20 cellular contexts compared by ENCODE assay signal in genomic region chrX:120238947-120239346, GRCh38. TPM values are rescaled to one million over a fixed set of nuclear protein-coding genes. Genes with fewer than 3 reads are reported as not detected.
A peak's percentile ranks its signal among the peaks of the same experiment; 100 is the strongest.
DNase-seq lines count a peak whose midpoint lies in the region; ATAC-seq, FAIRE-seq and TF ChIP-seq lines count a peak whose summit lies in the region.
"Had no signal": no experiment of that assay in that cellular context is flagged by ENCODE, and none has a peak within 500 bp of the region (broad histone marks: within the 10 kb centered on the region; RNA-seq: fewer than 3 reads in every experiment).

No MANE protein-coding gene starts in this region.

- H2AFZ ChIP-seq in mammary epithelial cell (ENCODE audit: low read depth, low read length): no peak overlapping the region
- H2AFZ ChIP-seq: GM23338 had no signal

- TF ChIP-seq CTCF in A549 (IDR thresholded peaks at IDR 0.05): no peak
- TF ChIP-seq CTCF in HEK293 (tag by site-specific recombination; IDR thresholded peaks at IDR 0.05): no peak
- no peak for TF ChIP-seq CTCF in mammary epithelial cell (conservative IDR thresholded peaks at IDR 0.05 in 1 of 2, IDR thresholded peaks at IDR 0.05 in 1 of 2; ENCODE audit: extremely low read depth in 1 of 2, insufficient read depth in 1 of 2, low read depth in 1 of 2, low read length in 2 of 2)
- no peak for TF ChIP-seq CTCF in omental fat pad (IDR thresholded peaks at IDR 0.05)

- peak; percentile 68 for FAIRE-seq in A549 (lab: Jason Lieb, UNC)
- FAIRE-seq: GM12892, GM18507 had no signal

- no TSS peak for BruUV-seq in mammary epithelial cell (replicated peaks; lab: Mats Ljungman, UMichigan)

- H3K4me3 ChIP-seq in A549 (no peak overlapping the region), HEK293 (ENCODE audit: low read depth, low read length) (no peak overlapping the region), mammary epithelial cell (replicated peaks in 1 of 3; ENCODE audit: insufficient read depth in 1 of 3, low read depth in 2 of 3, low read length in 3 of 3) (no peak overlapping the region)
- H3K4me3 ChIP-seq: GM23338 had no signal

- CTCF ChIA-PET in A549 (lab: Yijun Ruan, JAX) (no interaction called here), HEK293 (lab: Yijun Ruan, JAX) (interaction anchor here (0.6 kb wide), 2 partner anchors 12 to 41 kb away, joined by 3 read pairs; no protein-coding TSS in a partner anchor), mammary epithelial cell (lab: Charles Lee; ENCODE audit: low non-redundant PET) (no interaction called here)

- H3K27ac Mint-ChIP-seq in dendritic cell treated with granulocyte-macrophage colony-stimulating factor and Interleukin-4, amounts not matched to agents 40 ng/mL and 50 ng/mL, for 4 days: peak overlapping the region; percentile 47
- no peak overlapping the region for H3K27ac Mint-ChIP-seq in stimulated activated memory B cell treated with anti-CD40 and anti-IgM and Interleukin-4, amounts not matched to agents 10 μg/mL and 1 μg/mL and 100 μg/mL, for 72 hours
- H3K27ac Mint-ChIP-seq: CD4-positive, alpha-beta T cell; GM23338 had no signal

- peaks cover 17% of the 10 kb centered on the region for H3K4me1 Mint-ChIP-seq in dendritic cell treated with granulocyte-macrophage colony-stimulating factor and Interleukin-4, amounts not matched to agents 40 ng/mL and 50 ng/mL, for 4 days (ENCODE audit: low read depth)
- H3K4me1 Mint-ChIP-seq in stimulated activated memory B cell treated with anti-CD40 and anti-IgM and Interleukin-4, amounts not matched to agents 10 μg/mL and 1 μg/mL and 100 μg/mL, for 72 hours: peaks cover 3% of the 10 kb centered on the region

- dilution Hi-C loops in mammary epithelial cell (cut with HindIII; ENCODE audit: low sequenced_read_pairs): no loop called here

- no peaks in the 10 kb centered on the region for H3K9me3 ChIP-seq in A549
- no peaks in the 10 kb centered on the region for H3K9me3 ChIP-seq in HEK293 (ENCODE audit: control insufficient read depth, insufficient read depth, low read depth, low read length)
- H3K9me3 ChIP-seq in mammary epithelial cell (replicated peaks; ENCODE audit: insufficient read depth, low read length): no peaks in the 10 kb centered on the region
- H3K9me3 ChIP-seq: Caco-2 had no signal

- TF ChIP-seq RAD21 in A549 (conservative IDR thresholded peaks at IDR 0.05 in 1 of 2, IDR thresholded peaks at IDR 0.05 in 1 of 2): no peak

- intact Hi-C loops in dendritic cell treated with granulocyte-macrophage colony-stimulating factor and Interleukin-4, amounts not matched to agents 40 ng/mL and 50 ng/mL, for 4 days (cut with micrococcal nuclease): no loop called here
- intact Hi-C loops in mammary epithelial cell (cut with micrococcal nuclease): no loop called here

- POLR2A ChIA-PET in A549 (lab: Yijun Ruan, JAX): no interaction called here
- POLR2A ChIA-PET in HEK293 (lab: Yijun Ruan, JAX): no interaction called here

- WGBS in A549 (ENCODE audit: missing lambda C conversion rate): 91% methylated on average over 4 of the region's 4 CpGs
- 59% methylated on average over 4 of the region's 4 CpGs for WGBS in mammary epithelial cell (ENCODE audit: low coverage, missing lambda C conversion rate)

- peaks cover 6% of the 10 kb centered on the region for H3K36me3 Mint-ChIP-seq in dendritic cell treated with granulocyte-macrophage colony-stimulating factor and Interleukin-4, amounts not matched to agents 40 ng/mL and 50 ng/mL, for 4 days (ENCODE audit: low read depth)
- H3K36me3 Mint-ChIP-seq in stimulated activated memory B cell treated with anti-CD40 and anti-IgM and Interleukin-4, amounts not matched to agents 10 μg/mL and 1 μg/mL and 100 μg/mL, for 72 hours: peaks cover 12% of the 10 kb centered on the region

- no peak overlapping the region for H3K27ac ChIP-seq in A549
- H3K27ac ChIP-seq in HEK293 (ENCODE audit: extremely low read depth, low read depth, low read length): no peak overlapping the region
- no peak overlapping the region for H3K27ac ChIP-seq in mammary epithelial cell (ENCODE audit: insufficient read depth, low read depth, low read length)
- H3K27ac ChIP-seq: HL-60 had no signal

- H3K4me1 ChIP-seq in A549: peaks cover 4% of the 10 kb centered on the region; the same call in 1 of the 3 replicates
- peaks cover 2% of the 10 kb centered on the region; the same call in 1 of the 2 replicates for H3K4me1 ChIP-seq in HEK293 (ENCODE audit: control insufficient read depth, insufficient read depth, low read length)
- peaks cover 5% of the 10 kb centered on the region for H3K4me1 ChIP-seq in mammary epithelial cell (ENCODE audit: insufficient read depth, low read length)
- H3K4me1 ChIP-seq: Caco-2 had no signal

- H3K4me2 ChIP-seq in A549: no peak overlapping the region
- H3K4me2 ChIP-seq in mammary epithelial cell (ENCODE audit: insufficient read depth, low read depth, low read length): no peak overlapping the region
- H3K4me2 ChIP-seq: GM23338 had no signal

- no peak overlapping the region for H3K4me3 Mint-ChIP-seq in dendritic cell treated with granulocyte-macrophage colony-stimulating factor and Interleukin-4, amounts not matched to agents 40 ng/mL and 50 ng/mL, for 4 days
- no peak overlapping the region for H3K4me3 Mint-ChIP-seq in stimulated activated memory B cell treated with anti-CD40 and anti-IgM and Interleukin-4, amounts not matched to agents 10 μg/mL and 1 μg/mL and 100 μg/mL, for 72 hours
- H3K4me3 Mint-ChIP-seq: CD4-positive, alpha-beta T cell; GM23338 had no signal

- no peaks in the 10 kb centered on the region for H3K27me3 Mint-ChIP-seq in dendritic cell treated with granulocyte-macrophage colony-stimulating factor and Interleukin-4, amounts not matched to agents 40 ng/mL and 50 ng/mL, for 4 days
- H3K27me3 Mint-ChIP-seq in stimulated activated memory B cell treated with anti-CD40 and anti-IgM and Interleukin-4, amounts not matched to agents 10 μg/mL and 1 μg/mL and 100 μg/mL, for 72 hours: no peaks in the 10 kb centered on the region
- H3K27me3 Mint-ChIP-seq: CD4-positive, alpha-beta T cell had no signal

- in situ Hi-C loops in SK-MEL-5 (cut with HindIII; ENCODE audit: low pct_unique_long_range_greater_than_20kb, low sequenced_read_pairs) (no loop called here), mammary epithelial cell (cut with MboI; ENCODE audit: low sequenced_read_pairs in 2 of 2) (no loop called here)

- H3K9me3 Mint-ChIP-seq in dendritic cell treated with granulocyte-macrophage colony-stimulating factor and Interleukin-4, amounts not matched to agents 40 ng/mL and 50 ng/mL, for 4 days: no peaks in the 10 kb centered on the region
- H3K9me3 Mint-ChIP-seq in stimulated activated memory B cell treated with anti-CD40 and anti-IgM and Interleukin-4, amounts not matched to agents 10 μg/mL and 1 μg/mL and 100 μg/mL, for 72 hours: no peaks in the 10 kb centered on the region
- H3K9me3 Mint-ChIP-seq: CD4-positive, alpha-beta T cell; GM23338 had no signal

- TF ChIP-seq EP300 in A549 (IDR thresholded peaks at IDR 0.05): no peak

- no peaks in the 10 kb centered on the region for H3K27me3 ChIP-seq in mammary epithelial cell (ENCODE audit: insufficient read depth, low read length)

- no peak for ATAC-seq in A549
- no peak for ATAC-seq in stimulated activated memory B cell treated with anti-CD40 and anti-IgM and Interleukin-4, amounts not matched to agents 10 μg/mL and 1 μg/mL and 100 μg/mL, for 72 hours
- ATAC-seq in omental fat pad (ENCODE audit: low FRiP score): no peak
- ATAC-seq: GM23338, HCT116 had no signal

- H4K20me1 ChIP-seq in mammary epithelial cell (ENCODE audit: insufficient read depth, low read length): no peaks in the 10 kb centered on the region

- DNase-seq in A549 (ENCODE audit: low read depth in 1 of 2, low spot score in 1 of 2) (no peak), SK-MEL-5 (ENCODE audit: low read depth, low spot score) (peak; percentile 9), mammary epithelial cell (no peak), SIG-M5 (lab: John Stamatoyannopoulos, UW) (no peak), omental fat pad (ENCODE audit: low spot score) (no peak)
- DNase-seq: Caco-2; CD4-positive, alpha-beta T cell; IMR-90; NCI-H1105 treated with DMSO at 0.1 percent for 48 hours; NCI-H1694 treated with DMSO at 0.1 percent for 48 hours; RPMI8226; SHP77 treated with DMSO at 0.1 percent for 48 hours had no signal

- TF ChIP-seq POLR2A in A549 (IDR thresholded peaks at IDR 0.05; ENCODE audit: low read length): no peak

- H3K36me3 ChIP-seq in HEK293 (ENCODE audit: control insufficient read depth in 2 of 2, insufficient read depth in 1 of 2, low read length in 2 of 2) (peaks cover 7 to 12% of the 10 kb centered on the region in 2 experiments; a peak in 2 of 3 replicates), mammary epithelial cell (ENCODE audit: insufficient read depth, low read length) (no peaks in the 10 kb centered on the region)

- H3K9ac ChIP-seq in mammary epithelial cell (ENCODE audit: insufficient read depth, low read length): no peak overlapping the region

- peaks cover 13% of the 10 kb centered on the region for H3K79me2 ChIP-seq in mammary epithelial cell (ENCODE audit: insufficient read depth, low read length)

TF ChIP-seq in A549, 52 proteins besides CTCF, POLR2A, EP300 and RAD21 (continues in another document):
- TF ChIP-seq ESRRA (IDR thresholded peaks at IDR 0.05; ENCODE audit: borderline replicate concordance, low read length) (no peak), RCOR1 (IDR thresholded peaks at IDR 0.05; ENCODE audit: low read depth, low read length) (no peak), MYC (IDR thresholded peaks at IDR 0.05; ENCODE audit: borderline replicate concordance, low read length) (no peak), PHF8 (IDR thresholded peaks at IDR 0.05; ENCODE audit: borderline replicate concordance, low read depth) (no peak), SREBF2 (IDR thresholded peaks at IDR 0.05) (no peak)

TF ChIP-seq in HEK293, 187 proteins besides CTCF, POLR2A, EP300 and RAD21 (continues in another document):
- TF ChIP-seq ZNF529 (tag by site-specific recombination; IDR thresholded peaks at IDR 0.05; ENCODE audit: insufficient replicate concordance): no peak
- 0 out of 2 replicates have a peak, but pooled peaks have one; percentile 17 for TF ChIP-seq ZBTB20 (tag by site-specific recombination; IDR thresholded peaks at IDR 0.05)
- no peak for TF ChIP-seq ZNF133 (tag by site-specific recombination; IDR thresholded peaks at IDR 0.05)
- no peak for TF ChIP-seq ZNF221 (tag by site-specific recombination; IDR thresholded peaks at IDR 0.05; ENCODE audit: borderline replicate concordance)
- 0 out of 2 replicates have a peak, but pooled peaks have one; percentile 47 for TF ChIP-seq ZBTB21 (tag by site-specific recombination; IDR thresholded peaks at IDR 0.05)

RNA-seq across cellular contexts. Expression of gene ZBTB33, which starts 11.7 kb away (rescaled TPM):
- 12.3 and 15.6 TPM in 2 replicates for polyA plus RNA-seq in A549 (2011; rRNA removed)
- 1.5 and 1.7 TPM in 2 replicates for polyA plus RNA-seq in A549 (2012; cell fraction: cytosol; rRNA removed)
- polyA plus RNA-seq in A549 (2012; cell fraction: nucleus; rRNA removed): 0.86 and 1.7 TPM in 2 replicates
- 12.8 to 14.6 TPM (median 14.3 TPM) in 3 replicates for polyA plus RNA-seq in A549 (2017; fragmentation: RNase III; extraction: RNeasy Plus Mini Kit Qiagen cat#74134 plus additional on column Dnase treatment)
- 10.2 and 10.4 TPM in 2 replicates for polyA minus RNA-seq in A549 (2011; rRNA and poly(A)+ RNA removed)
- total RNA-seq in SK-MEL-5 (2014; rRNA removed; shearing (Covaris generic)): 47.9 and 49.1 TPM in 2 replicates
- 24.7 and 30.4 TPM in 2 replicates for polyA plus RNA-seq in SK-MEL-5 (2015; cell fraction: cytosol; rRNA removed)
- polyA plus RNA-seq in SK-MEL-5 (2015; cell fraction: nucleus; rRNA removed): 40.5 and 46.4 TPM in 2 replicates
- 10 to 100 TPM; 12.0 to 19.7 TPM for total RNA-seq in mammary epithelial cell
- 4.9 TPM for polyA plus RNA-seq in mammary epithelial cell
- 7.8 TPM for polyA minus RNA-seq in mammary epithelial cell
- total RNA-seq in omental fat pad: 10 to 100 TPM; 10.9 to 19.7 (median 11.5) TPM
